ENCODE assay signal across 14 cellular contexts in the genomic region with DNA sequence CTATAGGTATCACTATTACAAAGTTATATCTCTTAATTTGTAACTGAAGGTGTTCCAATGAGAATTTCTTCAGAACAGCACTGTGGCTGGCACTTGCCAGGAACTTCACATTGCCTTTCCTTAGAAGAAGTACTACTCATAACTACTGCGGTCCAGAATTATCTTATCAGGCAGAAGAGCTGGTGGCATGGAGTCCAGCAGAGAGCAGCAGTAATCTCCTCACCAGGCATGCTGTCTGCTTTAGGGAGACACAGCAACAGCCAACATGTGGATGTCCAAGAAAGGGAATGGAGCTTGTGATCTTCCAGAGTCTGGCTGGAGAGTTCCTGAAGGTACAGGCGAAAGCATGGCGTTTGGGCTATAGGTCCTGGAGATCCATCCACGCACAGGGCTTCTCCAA.
"Had no signal": no experiment of that assay in that cellular context is flagged by ENCODE, and none has a peak within 500 bp of the region (broad histone marks: within the 10 kb centered on the region; RNA-seq: fewer than 3 reads in every experiment).

No MANE protein-coding gene starts in this region.

- H3K4me1 ChIP-seq: body of pancreas, foreskin keratinocyte, pancreas had no signal

- DNase-seq: activated CD4-positive, alpha-beta T cell treated with anti-CD3 and anti-CD28 coated beads, Interleukin-2, amount 50 U/mL, for 1 hour; activated naive CD4-positive, alpha-beta T cell treated with anti-CD3 and anti-CD28 coated beads, Interleukin-2, amount 50 U/mL, for 16 hours; activated T-cell treated with anti-CD3 and anti-CD28 coated beads for 4 hours; adrenal gland; body of pancreas; cerebellar nuclear complex; foreskin keratinocyte; islet precursor cell; left ventricle myocardium superior; pancreas; retina; stomach had no signal

- H3K4me3 ChIP-seq: adrenal gland, body of pancreas, pancreas, skin epidermis, stomach had no signal

- H3K36me3 ChIP-seq: adrenal gland, pancreas, stomach had no signal

- H3K27ac ChIP-seq: body of pancreas, foreskin keratinocyte, pancreas, skin epidermis, stomach had no signal

- H3K27me3 ChIP-seq: adrenal gland, body of pancreas, foreskin keratinocyte, stomach had no signal

- H3K9me3 ChIP-seq: adrenal gland, body of pancreas, pancreas, stomach had no signal

- ATAC-seq: activated T-helper 17 cell treated with anti-CD3 and anti-CD28 coated beads, Interleukin-2, amount 50 U/mL, for 72 hours; body of pancreas; foreskin keratinocyte; left ventricle myocardium superior; pancreas had no signal
